22 cellular contexts compared by ENCODE assay signal in genomic region chr1:187624812-187625542, GRCh38.
DNase-seq lines count a peak whose midpoint lies in the region; TF ChIP-seq lines count a peak whose summit lies in the region.
"Had no signal": no experiment of that assay in that cellular context is flagged by ENCODE, and none has a peak within 500 bp of the region (broad histone marks: within the 10 kb centered on the region; RNA-seq: fewer than 3 reads in every experiment).

No MANE protein-coding gene starts in this region.

- H3K4me3 ChIP-seq in fibroblast of pulmonary artery (replicated peaks; ENCODE audit: low read depth, low read length) (no peak overlapping the region), uterus (no peak overlapping the region)
- H3K4me3 ChIP-seq: body of pancreas, coronary artery, upper lobe of left lung had no signal

- H3K4me3 Mint-ChIP-seq in Calu3 (ENCODE audit: low read depth, unreplicated experiment) = no peak overlapping the region
- H3K4me3 Mint-ChIP-seq in immature natural killer cell = no peak overlapping the region
- H3K4me3 Mint-ChIP-seq: activated T-cell treated with anti-CD3 and anti-CD28 coated beads, Interleukin-2, amount 50 U/mL, for 24 hours; stimulated activated naive CD8-positive, alpha-beta T cell treated with anti-CD3 and anti-CD28 coated beads, Interleukin-15, Interleukin-2, amounts not matched to agents 100 ng/mL and 50 ng/mL, for 24 hours had no signal

- TF ChIP-seq POLR2A in uterus (IDR thresholded peaks at IDR 0.05) = no peak

- H3K27ac Mint-ChIP-seq in Calu3 (ENCODE audit: unreplicated experiment) (peak overlapping the region; percentile 10), immature natural killer cell (no peak overlapping the region)
- H3K27ac Mint-ChIP-seq: activated T-cell treated with anti-CD3 and anti-CD28 coated beads, Interleukin-2, amount 50 U/mL, for 24 hours; stimulated activated naive CD8-positive, alpha-beta T cell treated with anti-CD3 and anti-CD28 coated beads, Interleukin-15, Interleukin-2, amounts not matched to agents 100 ng/mL and 50 ng/mL, for 24 hours had no signal

- intact Hi-C loops in Calu3 (cut with micrococcal nuclease; ENCODE audit: unreplicated experiment) (no loop called here), uterus (cut with DNase I; ENCODE audit: low total_unique reads) (no loop called here)

- in situ Hi-C loops in G401 (cut with HindIII; ENCODE audit: low sequenced_read_pairs) = no loop called here

- H3K36me3 Mint-ChIP-seq in Calu3 (ENCODE audit: insufficient read depth, unreplicated experiment) (no peaks in the 10 kb centered on the region), immature natural killer cell (peaks cover 0 to 3% (median 0%) of the 10 kb centered on the region in 3 donors)

- no peaks in the 10 kb centered on the region for H3K36me3 ChIP-seq in uterus
- H3K36me3 ChIP-seq: upper lobe of left lung, WERI-Rb-1 had no signal

- BruUV-seq in Calu3 (replicated peaks; lab: Mats Ljungman, UMichigan) = no TSS peak

- TF ChIP-seq CTCF in Calu3 (IDR thresholded peaks at IDR 0.05; ENCODE audit: unreplicated experiment) (no peak), fibroblast of pulmonary artery (IDR thresholded peaks at IDR 0.05; ENCODE audit: low read length, missing control alignments) (no peak), uterus (IDR thresholded peaks at IDR 0.05) (no peak)

- no peaks in the 10 kb centered on the region for H3K27me3 Mint-ChIP-seq in Calu3 (ENCODE audit: unreplicated experiment)
- peaks cover 0 to 1% (median 0%) of the 10 kb centered on the region in 3 donors for H3K27me3 Mint-ChIP-seq in immature natural killer cell (ENCODE audit: low read depth in 3 of 3)
- H3K27me3 Mint-ChIP-seq: activated T-cell treated with anti-CD3 and anti-CD28 coated beads, Interleukin-2, amount 50 U/mL, for 24 hours; stimulated activated naive CD8-positive, alpha-beta T cell treated with anti-CD3 and anti-CD28 coated beads, Interleukin-15, Interleukin-2, amounts not matched to agents 100 ng/mL and 50 ng/mL, for 24 hours had no signal

- H3K4me1 Mint-ChIP-seq in Calu3 (ENCODE audit: low read depth, unreplicated experiment) (peaks cover 17% of the 10 kb centered on the region), immature natural killer cell (no peaks in the 10 kb centered on the region)

- H3K27me3 ChIP-seq in uterus = no peaks in the 10 kb centered on the region
- H3K27me3 ChIP-seq: body of pancreas, upper lobe of left lung had no signal

- H3K9me3 ChIP-seq in uterus = no peaks in the 10 kb centered on the region
- H3K9me3 ChIP-seq: upper lobe of left lung had no signal

- no peaks in the 10 kb centered on the region for H3K4me1 ChIP-seq in uterus
- H3K4me1 ChIP-seq: body of pancreas, upper lobe of left lung had no signal

- CTCF ChIA-PET in Calu3 (lab: Charles Lee) = no interaction called here

- DNase-seq in Calu3 = no peak
- DNase-seq in HuH-7 (ENCODE audit: low spot score) = peak; percentile 10
- peak; percentile 88 for DNase-seq in SIG-M5 treated with dmso at 0.1 percent for 504 hours (lab: John Stamatoyannopoulos, UW; ENCODE audit: unreplicated experiment)
- peak; percentile 31 for DNase-seq in fibroblast of pulmonary artery (ENCODE audit: low read depth)
- no peak for DNase-seq in DMS153 treated with DMSO at 0.1 percent for 48 hours (lab: John Stamatoyannopoulos, UW; ENCODE audit: unreplicated experiment)
- no peak for DNase-seq in immature natural killer cell
- DNase-seq in uterus = no peak
- DNase-seq in G401 (ENCODE audit: low spot score) = no peak
- DNase-seq: activated CD4-positive, alpha-beta T cell treated with anti-CD3 and anti-CD28 coated beads, Interleukin-2, amount 50 U/mL, for 48 hours; activated naive CD4-positive, alpha-beta T cell treated with anti-CD3 and anti-CD28 coated beads, Interleukin-2, amount 50 U/mL, for 16 hours; activated T-cell treated with anti-CD3 and anti-CD28 coated beads, Interleukin-2, amount 50 U/mL, for 24 hours; body of pancreas; C1 segment of cervical spinal cord; DMS 273 treated with DMSO at 0.1 percent for 48 hours; Karpas-422; NCI-H1436 treated with DMSO at 0.1 percent for 48 hours; right cardiac atrium; SW 1271; upper lobe of left lung; WERI-Rb-1 had no signal

- peaks cover 2% of the 10 kb centered on the region for H3K9me3 Mint-ChIP-seq in Calu3 (ENCODE audit: low read depth, unreplicated experiment)
- peaks cover 4 to 50% (median 25%) of the 10 kb centered on the region in 6 donors for H3K9me3 Mint-ChIP-seq in immature natural killer cell

- no peak overlapping the region for H3K27ac ChIP-seq in uterus
- H3K27ac ChIP-seq: body of pancreas, coronary artery, upper lobe of left lung, WERI-Rb-1 had no signal

Comparison
In these comparisons a context has a peak if more than half of its experiments do, and no peak if none do; other contexts are left out.
1. DNase-seq: peak in HuH-7 (single experiment), SIG-M5 treated with dmso at 0.1 percent for 504 hours (single experiment) and fibroblast of pulmonary artery (single experiment); none in Calu3 (single experiment), DMS153 treated with DMSO at 0.1 percent for 48 hours (single experiment), immature natural killer cell (0 of 3), uterus (0 of 2) and G401 (single experiment).